23 cellular contexts compared by ENCODE assay signal in the genomic region with DNA sequence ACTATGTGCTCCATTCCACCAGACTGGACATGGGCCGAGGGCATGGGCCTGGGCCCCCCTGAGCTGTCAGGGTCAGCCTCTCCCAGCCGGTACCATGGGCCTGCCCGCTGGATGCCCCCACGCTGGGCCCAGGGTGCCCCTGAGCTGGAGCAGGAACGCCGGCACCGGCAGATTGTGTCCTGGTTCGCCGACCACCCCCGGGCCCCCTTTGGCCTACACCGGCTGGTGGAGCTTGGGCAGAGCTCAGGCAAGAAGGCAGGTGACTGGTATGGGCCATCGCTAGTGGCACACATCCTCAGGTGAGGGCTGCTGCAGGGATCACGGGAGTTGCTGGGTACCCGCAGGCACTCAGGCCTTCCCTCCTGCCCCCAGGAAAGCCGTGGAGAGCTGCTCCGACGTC. TPM values are rescaled to one million over a fixed set of nuclear protein-coding genes. Genes with fewer than 3 reads are reported as not detected.
"Had no signal": no experiment of that assay in that cellular context is flagged by ENCODE, and none has a peak within 500 bp of the region (broad histone marks: within the 10 kb centered on the region; RNA-seq: fewer than 3 reads in every experiment).

No MANE protein-coding gene starts in this region.

- ATAC-seq: gastrocnemius medialis; heart right ventricle; left lung; mucosa of descending colon; natural killer cell; right cardiac atrium; stimulated activated memory B cell treated with anti-CD40 and anti-IgM and Interleukin-4, amounts not matched to agents 10 μg/mL and 1 μg/mL and 100 μg/mL, for 72 hours had no signal

- H3K9me3 ChIP-seq: adrenal gland, gastrocnemius medialis, heart right ventricle, left lung, mucosa of descending colon, tibial artery, uterus had no signal

- H3K27ac ChIP-seq: adrenal gland, epithelial cell of prostate, gastrocnemius medialis, heart right ventricle, left lung, tibial artery, uterus had no signal

- H3K36me3 ChIP-seq: uterus had no signal

- H3K4me3 ChIP-seq: adrenal gland, gastrocnemius medialis, heart right ventricle, left lung, mucosa of descending colon, smooth muscle cell, tibial artery, uterus had no signal

- DNase-seq: activated CD4-positive, alpha-beta T cell treated with anti-CD3 and anti-CD28 coated beads, Interleukin-2, amount 50 U/mL, for 1 hour; activated naive CD4-positive, alpha-beta T cell treated with anti-CD3 and anti-CD28 coated beads, Interleukin-2, amount 50 U/mL, for 16 hours; activated T-cell treated with anti-CD3 and anti-CD28 coated beads for 4 hours; adrenal gland; cortex of kidney; effector CD8-positive, alpha-beta T cell; gastrocnemius medialis; heart right ventricle; left lung; mucosa of descending colon; natural killer cell; nucleus accumbens; tibial artery; uterus had no signal

- H3K4me2 ChIP-seq: smooth muscle cell had no signal

- H3K27me3 ChIP-seq: adrenal gland, gastrocnemius medialis, heart right ventricle, left lung, tibial artery, uterus had no signal

RNA-seq across cellular contexts. Expression of a gene that starts 29.6 kb away (rescaled TPM):
- total RNA-seq: gastrocnemius medialis; progenitor cell of endocrine pancreas; T-helper 2 cell treated with Interferon-gamma antibody and Interleukin-4, amounts not matched to agents 100 ng/mL and 5 ng/mL, for 36 hours had no signal

RNA-seq across cellular contexts. Expression of a gene that starts 40.3 kb away (rescaled TPM):
- total RNA-seq: activated CD8-positive, alpha-beta memory T cell treated with anti-CD3 and anti-CD28 coated beads for 36 hours; activated T-helper 2 cell treated with anti-CD3 and anti-CD28 coated beads, Interferon-gamma antibody, Interleukin-2, Interleukin-4, amounts not matched to agents 10 μg/mL and 5 μg/mL and 100 μg/mL, durations not matched to agents 14 hours and 24 hours and 36 hours; cardiac septum; heart right ventricle; right cardiac atrium; T-helper 2 cell treated with Interferon-gamma antibody and Interleukin-4, amounts not matched to agents 100 ng/mL and 5 ng/mL, for 36 hours had no signal
- polyA plus RNA-seq: heart right ventricle had no signal
